ENCODE assay signal across 29 cellular contexts in genomic region chr6:138311268-138311667, GRCh38.
"Had no signal": no experiment of that assay in that cellular context is flagged by ENCODE, and none has a peak within 500 bp of the region (broad histone marks: within the 10 kb centered on the region; RNA-seq: fewer than 3 reads in every experiment).

No MANE protein-coding gene starts in this region.

- H3K4me1 Mint-ChIP-seq: immature natural killer cell; naive thymus-derived CD4-positive, alpha-beta T cell had no signal

- H3K27ac Mint-ChIP-seq: immature natural killer cell; mesothelial cell of epicardium; naive thymus-derived CD4-positive, alpha-beta T cell; natural killer cell treated with Interleukin-12 subunit alpha and Interleukin-12 subunit beta and Interleukin-15 and Interleukin-18, amount 100 ng/mL, for 72 hours; stimulated activated naive CD8-positive, alpha-beta T cell treated with anti-CD3 and anti-CD28 coated beads, Interleukin-15, Interleukin-2, amounts not matched to agents 100 ng/mL and 50 ng/mL, for 24 hours had no signal

- H3K4me3 Mint-ChIP-seq: immature natural killer cell; mesothelial cell of epicardium; naive thymus-derived CD4-positive, alpha-beta T cell; natural killer cell treated with Interleukin-12 subunit alpha and Interleukin-12 subunit beta and Interleukin-15 and Interleukin-18, amount 100 ng/mL, for 72 hours; stimulated activated naive CD8-positive, alpha-beta T cell treated with anti-CD3 and anti-CD28 coated beads, Interleukin-15, Interleukin-2, amounts not matched to agents 100 ng/mL and 50 ng/mL, for 24 hours had no signal

- H3K9me3 Mint-ChIP-seq: immature natural killer cell; mesothelial cell of epicardium; naive thymus-derived CD4-positive, alpha-beta T cell; natural killer cell treated with Interleukin-12 subunit alpha and Interleukin-12 subunit beta and Interleukin-15 and Interleukin-18, amount 100 ng/mL, for 72 hours; stimulated activated naive CD8-positive, alpha-beta T cell treated with anti-CD3 and anti-CD28 coated beads, Interleukin-15, Interleukin-2, amounts not matched to agents 100 ng/mL and 50 ng/mL, for 24 hours had no signal

- H3K27ac ChIP-seq: left lung, lower lobe of right lung, ovary, prostate gland, skin epidermis, suprapubic skin, thoracic aorta, tibial artery, uterus had no signal

- H3K9me3 ChIP-seq: left lung, lower lobe of right lung, mucosa of descending colon, ovary, prostate gland, suprapubic skin, thoracic aorta, tibial artery, uterus had no signal

- H3K4me1 ChIP-seq: left lung, lower lobe of right lung, prostate gland, tibial artery, uterus had no signal

- H3K4me3 ChIP-seq: left lung, lower lobe of right lung, mucosa of descending colon, ovary, prostate gland, skin epidermis, suprapubic skin, thoracic aorta, tibial artery, uterus had no signal

- H3K27me3 ChIP-seq: left lung, ovary, suprapubic skin, tibial artery, uterus had no signal

- H3K36me3 ChIP-seq: ovary, prostate gland, suprapubic skin, thoracic aorta, tibial artery, uterus had no signal

- H3K36me3 Mint-ChIP-seq: immature natural killer cell; naive thymus-derived CD4-positive, alpha-beta T cell; natural killer cell treated with Interleukin-12 subunit alpha and Interleukin-12 subunit beta and Interleukin-15 and Interleukin-18, amount 100 ng/mL, for 72 hours had no signal

- ATAC-seq: left colon; left lung; mucosa of descending colon; naive thymus-derived CD4-positive, alpha-beta T cell; natural killer cell treated with Interleukin-12 subunit alpha and Interleukin-12 subunit beta and Interleukin-15 and Interleukin-18, amount 100 ng/mL, for 72 hours; right cardiac atrium; sciatic nerve had no signal

- DNase-seq: hypothalamus; immature natural killer cell; kidney; left colon; lower lobe of right lung; mammary epithelial cell; mesendoderm; mucosa of descending colon; naive thymus-derived CD4-positive, alpha-beta T cell; ovary; retina; right cardiac atrium; stimulated activated CD4-positive, alpha-beta T cell treated with anti-CD3 and anti-CD28 coated beads, Interleukin-12 subunit alpha, Interleukin-12 subunit beta, amount 100 ng/mL, for 4 hours; stimulated activated CD4-positive, alpha-beta T cell treated with anti-CD3 and anti-CD28 coated beads, Interleukin-15, amount 100 ng/mL, for 24 hours; stimulated activated CD4-positive, alpha-beta T cell treated with anti-CD3 and anti-CD28 coated beads, Interleukin-2, amount 100 ng/mL, for 24 hours; stimulated activated CD4-positive, alpha-beta T cell treated with anti-CD3 and anti-CD28 coated beads, Interleukin-4, amount 100 ng/mL, for 1 hour; stimulated activated naive CD4-positive, alpha-beta T cell; tibial artery; trophoblast cell; uterus had no signal
